Comparison of ENCODE assay signal across 8 cellular contexts in the genomic region with DNA sequence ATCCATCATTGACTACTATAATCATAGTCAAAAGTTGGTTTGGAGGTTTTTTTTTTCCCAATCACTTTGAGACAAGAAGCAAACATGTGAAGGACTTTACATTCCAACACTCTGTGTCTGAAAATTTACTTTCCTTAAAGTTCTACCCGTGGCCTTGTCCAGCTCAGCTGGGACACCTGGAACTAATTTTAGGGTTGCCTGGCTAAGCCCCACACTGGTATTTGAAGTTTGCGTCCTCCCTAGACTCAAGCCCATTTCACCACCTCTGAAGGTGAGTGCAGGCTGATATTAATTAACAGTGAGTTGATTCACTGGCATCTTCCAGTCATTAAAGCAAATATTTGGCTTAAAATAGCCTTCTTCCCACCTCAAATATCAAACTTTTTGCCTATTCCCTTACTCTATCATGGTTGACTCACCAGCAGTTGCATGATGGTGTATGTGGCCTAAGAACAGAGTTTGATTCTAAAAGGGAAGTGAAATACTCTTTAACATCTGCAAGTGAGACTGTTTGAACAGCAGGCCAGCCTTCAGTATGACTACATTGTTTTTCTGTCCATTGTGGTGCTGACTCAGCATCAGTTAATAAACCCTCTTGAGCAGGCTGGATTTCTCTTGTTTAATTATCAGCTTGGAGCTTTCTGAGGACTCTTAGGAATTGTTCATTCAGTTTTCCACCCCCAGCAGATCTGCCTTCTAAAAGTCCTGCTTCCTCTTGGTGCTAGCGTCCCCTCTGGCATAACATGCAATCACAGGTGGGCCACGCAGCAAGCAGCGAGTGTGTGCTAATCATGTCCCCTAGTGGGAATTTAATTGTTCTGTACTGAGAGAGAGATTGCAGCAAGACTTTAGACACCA. TPM values are rescaled to one million over a fixed set of nuclear protein-coding genes. Genes with fewer than 3 reads are reported as not detected.
DNase-seq lines count a peak whose midpoint lies in the region; ATAC-seq and TF ChIP-seq lines count a peak whose summit lies in the region.

No MANE protein-coding gene starts in this region.

- ATAC-seq in GM21515 (IDR thresholded peaks at IDR 0.05; ENCODE audit: unreplicated experiment), result peak; percentile 69
- ATAC-seq in HG03575 (IDR thresholded peaks at IDR 0.05; ENCODE audit: extremely low read depth, insufficient number of reproducible peaks, low FRiP score, unreplicated experiment), result peak; percentile 65
- peak; percentile 35; the same call in 1 of the 2 replicates for ATAC-seq in Panc1

- H3K36me3 ChIP-seq in Panc1 (ENCODE audit: control insufficient read depth, insufficient read depth, low read length), result no peaks in the 10 kb centered on the region

- DNase-seq in activated CD4-positive, alpha-beta T cell treated with anti-CD3 and anti-CD28 coated beads, Interleukin-2, amount 10 ng/mL, durations not matched to agents 24 days and 14 days, result no peak
- DNase-seq in activated CD4-positive, alpha-beta T cell treated with anti-CD3 and anti-CD28 coated beads, Interleukin-2, amount 50 U/mL, for 4 hours, result no peak
- DNase-seq in Panc1 (ENCODE audit: low read depth, low spot score) (no peak), ecto neural progenitor cell (ENCODE audit: low spot score) (peak; percentile 65), cerebellar nuclear complex (lab: John Stamatoyannopoulos, UW) (no peak)

- peak overlapping the region; percentile 18; the same call in 1 of the 2 replicates for H3K27ac ChIP-seq in Panc1 (ENCODE audit: low read length)

- no TSS peak for BruUV-seq in Panc1 (replicated peaks; lab: Mats Ljungman, UMichigan)

- intact Hi-C loops in activated CD4-positive, alpha-beta T cell treated with anti-CD3 and anti-CD28 coated beads, Interleukin-2, amount 10 ng/mL, durations not matched to agents 24 days and 14 days (cut with micrococcal nuclease), result loop anchor here (2.0 kb wide), 1 partner anchor 290 kb away; no protein-coding TSS in a partner anchor
- intact Hi-C loops in Panc1 (cut with micrococcal nuclease; ENCODE audit: unreplicated experiment), result loop anchor here (10.0 kb wide), 3 partner anchors 350 to 650 kb away; no protein-coding TSS in a partner anchor

- peaks cover 24% of the 10 kb centered on the region for H3K4me1 ChIP-seq in Panc1 (ENCODE audit: control insufficient read depth, insufficient read depth, low read length)

- CTCF ChIA-PET in Panc1 (lab: Charles Lee), result no interaction called here

- in situ Hi-C loops in Panc1 (cut with HindIII; ENCODE audit: low pct_unique_long_range_greater_than_20kb, low sequenced_read_pairs), result no loop called here

- H3K4me1 Mint-ChIP-seq in activated CD4-positive, alpha-beta T cell treated with anti-CD3 and anti-CD28 coated beads, Interleukin-2, amount 10 ng/mL, durations not matched to agents 24 days and 14 days, result peaks cover 58% of the 10 kb centered on the region
- H3K4me1 Mint-ChIP-seq in nephron, result peaks cover 24% of the 10 kb centered on the region

- H3K9me3 ChIP-seq in Panc1 (ENCODE audit: control insufficient read depth, insufficient read depth, low read depth, low read length), result no peaks in the 10 kb centered on the region

- H3K4me3 ChIP-seq in Panc1 (ENCODE audit: low read depth in 2 of 2, low read length in 2 of 2), result no peak overlapping the region

- peaks cover 22% of the 10 kb centered on the region for H3K36me3 Mint-ChIP-seq in activated CD4-positive, alpha-beta T cell treated with anti-CD3 and anti-CD28 coated beads, Interleukin-2, amount 10 ng/mL, durations not matched to agents 24 days and 14 days (ENCODE audit: low read depth)
- no peaks in the 10 kb centered on the region for H3K36me3 Mint-ChIP-seq in nephron (ENCODE audit: low read depth)

- no peaks in the 10 kb centered on the region for H3K9me3 Mint-ChIP-seq in activated CD4-positive, alpha-beta T cell treated with anti-CD3 and anti-CD28 coated beads, Interleukin-2, amount 10 ng/mL, durations not matched to agents 24 days and 14 days
- no peaks in the 10 kb centered on the region for H3K9me3 Mint-ChIP-seq in nephron

- H3K4me3 Mint-ChIP-seq in activated CD4-positive, alpha-beta T cell treated with anti-CD3 and anti-CD28 coated beads, Interleukin-2, amount 10 ng/mL, durations not matched to agents 24 days and 14 days, result peak overlapping the region; percentile 43
- H3K4me3 Mint-ChIP-seq in nephron, result peak overlapping the region; percentile 59 to 89 (median 86)

- H3K27me3 ChIP-seq in Panc1 (ENCODE audit: control insufficient read depth, insufficient read depth, low read length), result peaks cover 2% of the 10 kb centered on the region; the same call in 1 of the 2 replicates

- H3K27ac Mint-ChIP-seq in activated CD4-positive, alpha-beta T cell treated with anti-CD3 and anti-CD28 coated beads, Interleukin-2, amount 10 ng/mL, durations not matched to agents 24 days and 14 days, result peak overlapping the region; percentile 57
- peak overlapping the region; percentile 4 to 74 (median 10) for H3K27ac Mint-ChIP-seq in nephron

- peak; percentile 89 for TF ChIP-seq CTCF in Panc1 (IDR thresholded peaks at IDR 0.05)
- TF ChIP-seq CTCF in nephron (IDR thresholded peaks at IDR 0.05; ENCODE audit: unreplicated experiment in 3 of 3), result peak; percentile 61 to 68 (median 63)

- peaks cover 15% of the 10 kb centered on the region for H3K27me3 Mint-ChIP-seq in activated CD4-positive, alpha-beta T cell treated with anti-CD3 and anti-CD28 coated beads, Interleukin-2, amount 10 ng/mL, durations not matched to agents 24 days and 14 days
- H3K27me3 Mint-ChIP-seq in nephron (ENCODE audit: low read depth), result peaks cover 92% of the 10 kb centered on the region

- POLR2A ChIA-PET in Panc1 (lab: Charles Lee), result interaction anchor here (0.6 kb wide), 1 partner anchor 36 kb away, joined by 9 read pairs; no protein-coding TSS in a partner anchor

RNA-seq across cellular contexts. Expression of a gene that starts 1.8 kb away (rescaled TPM):
- 35.9 and 37.4 TPM in 2 replicates for total RNA-seq in activated CD4-positive, alpha-beta T cell treated with anti-CD3 and anti-CD28 coated beads, Interleukin-2, amount 10 ng/mL, durations not matched to agents 24 days and 14 days
- total RNA-seq in Panc1 (2021; ENCODE audit: unreplicated experiment), result 2.6 TPM
- 1.9 TPM for polyA plus RNA-seq in Panc1 (2012; ENCODE audit: insufficient read length)

Comparison
In these comparisons a context has a peak if more than half of its experiments do, and no peak if none do; other contexts are left out.
1. RNA of a gene that starts 1.8 kb away (total RNA-seq): 35.9 to 37.4 TPM in activated CD4-positive, alpha-beta T cell treated with anti-CD3 and anti-CD28 coated beads, Interleukin-2, amount 10 ng/mL, durations not matched to agents 24 days and 14 days; 2.6 TPM in Panc1 (single experiment); every median in the first group is over 10 times any median in the second.
2. Peak in every context shown above with its lines, with median percentiles within 50 percentile points of each other: ATAC-seq.